ENCODE assay signal across 28 cellular contexts in the genomic region with DNA sequence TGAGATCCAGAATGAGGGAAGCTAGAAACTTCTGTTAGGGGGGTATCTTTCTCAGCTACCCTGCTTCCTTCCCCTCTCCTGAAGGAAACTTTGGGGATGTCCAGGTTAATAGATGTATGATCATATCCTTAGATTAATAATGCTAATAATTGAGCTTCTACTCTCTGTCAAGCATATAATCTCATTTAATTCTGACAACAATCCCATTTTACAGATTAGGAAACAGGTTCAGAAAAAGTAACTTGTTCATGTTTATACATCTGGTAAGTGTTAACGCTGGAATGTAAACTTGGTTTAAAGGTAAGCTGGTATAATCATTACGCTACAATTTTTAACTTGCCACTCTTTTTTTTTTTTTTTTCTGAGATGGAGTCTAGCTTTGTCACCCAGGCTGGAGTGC. TPM values are rescaled to one million over a fixed set of nuclear protein-coding genes. Genes with fewer than 3 reads are reported as not detected.
"Had no signal": no experiment of that assay in that cellular context is flagged by ENCODE, and none has a peak within 500 bp of the region (broad histone marks: within the 10 kb centered on the region; RNA-seq: fewer than 3 reads in every experiment).

No MANE protein-coding gene starts in this region.

- H3K27ac ChIP-seq: colonic mucosa, esophagus muscularis mucosa, foreskin keratinocyte, gastroesophageal sphincter, heart left ventricle, hepatocyte, left lung, lower lobe of right lung had no signal

- H2AFZ ChIP-seq: hepatocyte had no signal

- ATAC-seq: effector memory CD8-positive, alpha-beta T cell; foreskin keratinocyte; gastroesophageal sphincter; heart left ventricle; left cardiac atrium; left lung; left ventricle myocardium superior; lower lobe of right lung had no signal

- H3K4me1 Mint-ChIP-seq: mesothelial cell of epicardium had no signal

- H3K27ac Mint-ChIP-seq: dendritic cell treated with granulocyte-macrophage colony-stimulating factor and Interleukin-4, amounts not matched to agents 40 ng/mL and 50 ng/mL, for 4 days; effector memory CD8-positive, alpha-beta T cell; endodermal cell; mesothelial cell of epicardium had no signal

- H3K27me3 ChIP-seq: colonic mucosa, esophagus muscularis mucosa, gastroesophageal sphincter, heart left ventricle, hepatocyte had no signal

- H3K4me3 ChIP-seq: colonic mucosa, esophagus muscularis mucosa, gastroesophageal sphincter, heart left ventricle, hepatocyte, left lung, lower lobe of right lung, mucosa of descending colon had no signal

- H3K9me3 Mint-ChIP-seq: dendritic cell treated with granulocyte-macrophage colony-stimulating factor and Interleukin-4, amounts not matched to agents 40 ng/mL and 50 ng/mL, for 4 days; effector memory CD8-positive, alpha-beta T cell; endodermal cell; mesothelial cell of epicardium had no signal

- H3K4me3 Mint-ChIP-seq: dendritic cell treated with granulocyte-macrophage colony-stimulating factor and Interleukin-4, amounts not matched to agents 40 ng/mL and 50 ng/mL, for 4 days; effector memory CD8-positive, alpha-beta T cell; endodermal cell; mesothelial cell of epicardium; naive B cell had no signal

- H3K4me1 ChIP-seq: colonic mucosa, foreskin keratinocyte had no signal

- H3K27me3 Mint-ChIP-seq: effector memory CD8-positive, alpha-beta T cell; naive B cell had no signal

- H3K9me3 ChIP-seq: colonic mucosa, esophagus muscularis mucosa, gastroesophageal sphincter, heart left ventricle, left lung, lower lobe of right lung, mucosa of descending colon had no signal

- H3K36me3 ChIP-seq: colonic mucosa had no signal

- DNase-seq: colonic mucosa; cortex of kidney; effector CD8-positive, alpha-beta T cell; effector memory CD8-positive, alpha-beta T cell; endodermal cell; heart left ventricle; hypothalamus; left cardiac atrium; left lung; left ventricle myocardium superior; lower lobe of right lung; mesenchymal stem cell; mucosa of descending colon; naive B cell had no signal

- H3K4me2 ChIP-seq: hepatocyte had no signal

- FAIRE-seq: endometrium, frontal cortex, islet of Langerhans, keratinocyte had no signal

RNA-seq across cellular contexts. Expression of gene TMEM269, which starts 1.7 kb away (rescaled TPM):
- total RNA-seq: dermis microvascular lymphatic vessel endothelial cell, epithelial cell of proximal tubule, foreskin keratinocyte, left ventricle myocardium superior, lower lobe of right lung, lung microvascular endothelial cell, mesenteric fat pad, mucosa of descending colon had no signal
- polyA plus RNA-seq: heart left ventricle had no signal
